8 cellular contexts compared by ENCODE assay signal in genomic region chr2:15560988-15561573, GRCh38. TPM values are rescaled to one million over a fixed set of nuclear protein-coding genes. Genes with fewer than 3 reads are reported as not detected.
DNase-seq lines count a peak whose midpoint lies in the region; ATAC-seq and TF ChIP-seq lines count a peak whose summit lies in the region.

NBAS (minus strand) TSS chr2:15561334; CDS start chr2:15561304, 30 bp downstream.

- TF ChIP-seq EP300 in Ishikawa (IDR thresholded peaks at IDR 0.05; ENCODE audit: borderline replicate concordance) = no peak

- no peak for TF ChIP-seq RAD21 in Ishikawa (IDR thresholded peaks at IDR 0.05; ENCODE audit: low read depth)

- peaks cover 1% of the 10 kb centered on the region for H3K36me3 Mint-ChIP-seq in activated T-cell treated with anti-CD3 and anti-CD28 coated beads, Interleukin-2, amount 50 U/mL, for 4 hours (ENCODE audit: insufficient read depth)

- intact Hi-C loops in Panc1 (cut with micrococcal nuclease; ENCODE audit: unreplicated experiment) = no loop called here

- peaks cover 12% of the 10 kb centered on the region for H3K4me1 ChIP-seq in Panc1 (ENCODE audit: control insufficient read depth, insufficient read depth, low read length)
- H3K4me1 ChIP-seq in mucosa of stomach (ENCODE audit: control insufficient read depth, insufficient read depth, low read length) = peaks cover 9% of the 10 kb centered on the region

- ATAC-seq in GM21576 (IDR thresholded peaks at IDR 0.05; ENCODE audit: unreplicated experiment) (peak; percentile 85), Panc1 (peak; percentile 95), esophagus mucosa (peak; percentile 94)
- peak; percentile 86 to 87 for ATAC-seq in activated T-cell treated with anti-CD3 and anti-CD28 coated beads, Interleukin-2, amount 50 U/mL, for 4 hours

- H3K9me3 Mint-ChIP-seq in activated T-cell treated with anti-CD3 and anti-CD28 coated beads, Interleukin-2, amount 50 U/mL, for 4 hours = no peaks in the 10 kb centered on the region

- no peak for TF ChIP-seq CTCF in Panc1 (IDR thresholded peaks at IDR 0.05)

- H3K4me1 Mint-ChIP-seq in activated T-cell treated with anti-CD3 and anti-CD28 coated beads, Interleukin-2, amount 50 U/mL, for 4 hours (ENCODE audit: low read depth) = peaks cover 32% of the 10 kb centered on the region

- H3K27me3 Mint-ChIP-seq in activated T-cell treated with anti-CD3 and anti-CD28 coated beads, Interleukin-2, amount 50 U/mL, for 4 hours (ENCODE audit: low read depth) = no peaks in the 10 kb centered on the region

- H3K4me3 ChIP-seq in Panc1 (ENCODE audit: low read depth in 2 of 2, low read length in 2 of 2) = peak within 1 kb of the TSS; percentile 68 to 97
- H3K4me3 ChIP-seq in mucosa of stomach (ENCODE audit: low read length) = peak within 1 kb of the TSS; percentile 96

- H3K27ac ChIP-seq in Panc1 (ENCODE audit: low read length) = peak within 1 kb of the TSS; percentile 94

- POLR2A ChIA-PET in Panc1 (lab: Charles Lee) = no interaction called here

- no TSS peak for BruUV-seq in Panc1 (replicated peaks; lab: Mats Ljungman, UMichigan)

- CTCF ChIA-PET in Panc1 (lab: Charles Lee) = interaction anchor here (1.0 kb wide), 1 partner anchor 16 kb away, joined by 3 read pairs; no protein-coding TSS in a partner anchor

- H3K9me3 ChIP-seq in Panc1 (ENCODE audit: control insufficient read depth, insufficient read depth, low read depth, low read length) = no peaks in the 10 kb centered on the region
- no peaks in the 10 kb centered on the region for H3K9me3 ChIP-seq in mucosa of stomach (ENCODE audit: control insufficient read depth, low read length)

- peak within 1 kb of the TSS; percentile 99 for H3K4me3 Mint-ChIP-seq in activated T-cell treated with anti-CD3 and anti-CD28 coated beads, Interleukin-2, amount 50 U/mL, for 4 hours

- DNase-seq in DMS153 treated with DMSO at 0.1 percent for 48 hours (lab: John Stamatoyannopoulos, UW; ENCODE audit: unreplicated experiment) (peak; percentile 56), Panc1 (ENCODE audit: low read depth, low spot score) (peak; percentile 74)
- DNase-seq in activated T-cell treated with anti-CD3 and anti-CD28 coated beads, Interleukin-2, amount 50 U/mL, for 4 hours = peak; percentile 64
- DNase-seq in stimulated activated CD8-positive, alpha-beta memory T cell treated with anti-CD3 and anti-CD28 coated beads, Interleukin-7, amount 100 ng/mL, for 1 hour (ENCODE audit: low read depth in 2 of 2) = peak; percentile 47 to 52

- in situ Hi-C loops in Panc1 (cut with HindIII; ENCODE audit: low pct_unique_long_range_greater_than_20kb, low sequenced_read_pairs) = no loop called here

- no peaks in the 10 kb centered on the region; the same call in 1 of the 2 replicates for H3K36me3 ChIP-seq in Panc1 (ENCODE audit: control insufficient read depth, insufficient read depth, low read length)
- H3K36me3 ChIP-seq in mucosa of stomach (ENCODE audit: control insufficient read depth, insufficient read depth, low read length) = no peaks in the 10 kb centered on the region

- H3K27me3 ChIP-seq in Panc1 (ENCODE audit: control insufficient read depth, insufficient read depth, low read length) = no peaks in the 10 kb centered on the region
- no peaks in the 10 kb centered on the region for H3K27me3 ChIP-seq in mucosa of stomach (ENCODE audit: control insufficient read depth, insufficient read depth, low read length)

- peak within 1 kb of the TSS; percentile 87 for H3K9ac ChIP-seq in mucosa of stomach (ENCODE audit: low read length)

TF ChIP-seq in Ishikawa, 13 proteins besides CTCF, POLR2A, EP300 and RAD21:
- no peak for TF ChIP-seq NFIC (IDR thresholded peaks at IDR 0.05)
- peak; percentile 27; the same call in 1 of the 2 replicates for TF ChIP-seq MAX (IDR thresholded peaks at IDR 0.05)
- no peak for TF ChIP-seq REST (IDR thresholded peaks at IDR 0.05; ENCODE audit: low read depth)
- TF ChIP-seq EGR1 (IDR thresholded peaks at IDR 0.05) = no peak
- TF ChIP-seq TCF12 (IDR thresholded peaks at IDR 0.05; ENCODE audit: low read depth) = peak; percentile 33
- no peak for TF ChIP-seq ZBTB7A (IDR thresholded peaks at IDR 0.05; ENCODE audit: low read depth)
- TF ChIP-seq TEAD4 (IDR thresholded peaks at IDR 0.05) = no peak
- TF ChIP-seq TAF1 (IDR thresholded peaks at IDR 0.05; ENCODE audit: low read depth) = peak; percentile 87
- peak; percentile 97 for TF ChIP-seq YY1 (IDR thresholded peaks at IDR 0.05; ENCODE audit: low read depth)
- TF ChIP-seq CEBPB (IDR thresholded peaks at IDR 0.05) = no peak
- TF ChIP-seq FOXM1 (IDR thresholded peaks at IDR 0.05; ENCODE audit: borderline replicate concordance, low read depth) = no peak
- no peak for TF ChIP-seq USF1 (IDR thresholded peaks at IDR 0.05)
- TF ChIP-seq CREB1 (IDR thresholded peaks at IDR 0.05; ENCODE audit: low read depth) = no peak

RNA-seq across cellular contexts. Expression of gene NBAS, which starts in this region (rescaled TPM):
- total RNA-seq in Panc1 (2021; ENCODE audit: unreplicated experiment) (36.3 TPM), esophagus mucosa (25.1 TPM)
- 19.0 TPM for polyA plus RNA-seq in Panc1 (2012; ENCODE audit: insufficient read length)
- 10 to 100 TPM; 28.5 to 30.4 (median 29.7) TPM for total RNA-seq in activated T-cell treated with anti-CD3 and anti-CD28 coated beads, Interleukin-2, amount 50 U/mL, for 4 hours

Comparison
In these comparisons a context has a peak if more than half of its experiments do, and no peak if none do; other contexts are left out.
1. Peak in every context shown above with its lines: DNase-seq, ATAC-seq, H3K4me3 ChIP-seq and H3K27ac ChIP-seq.